In genomic region chr6:14724546-14724945, GRCh38 we compare ENCODE assay signal across 1 cellular context.
A peak's percentile ranks its signal among the peaks of the same experiment; 100 is the strongest.
TF ChIP-seq lines count a peak whose summit lies in the region.

No MANE protein-coding gene starts in this region.

TF ChIP-seq in K562, 482 proteins besides CTCF, POLR2A, EP300 and RAD21 (continued from another document):
- no peak for TF ChIP-seq AFF4 (CRISPR knock-in tag; IDR thresholded peaks at IDR 0.05)
- no peak for TF ChIP-seq ETV1 (tag; conservative IDR thresholded peaks at IDR 0.05; ENCODE audit: low read depth)
- no peak for TF ChIP-seq ZNF584 (CRISPR knock-in tag; IDR thresholded peaks at IDR 0.05; ENCODE audit: low read depth)
- 0 out of 2 replicates have a peak, but pooled peaks have one; percentile 27 for TF ChIP-seq ZKSCAN8 (CRISPR knock-in tag; IDR thresholded peaks at IDR 0.05)
- peak; percentile 60 for TF ChIP-seq FOSL1 (tag; conservative IDR thresholded peaks at IDR 0.05)
- no peak for TF ChIP-seq FOXM1 (IDR thresholded peaks at IDR 0.05; ENCODE audit: low read depth)
- TF ChIP-seq FOXM1 (CRISPR knock-in tag; IDR thresholded peaks at IDR 0.05; ENCODE audit: low read depth) = no peak
- TF ChIP-seq RFX1 (IDR thresholded peaks at IDR 0.05) = no peak
- TF ChIP-seq, protein P1, sequence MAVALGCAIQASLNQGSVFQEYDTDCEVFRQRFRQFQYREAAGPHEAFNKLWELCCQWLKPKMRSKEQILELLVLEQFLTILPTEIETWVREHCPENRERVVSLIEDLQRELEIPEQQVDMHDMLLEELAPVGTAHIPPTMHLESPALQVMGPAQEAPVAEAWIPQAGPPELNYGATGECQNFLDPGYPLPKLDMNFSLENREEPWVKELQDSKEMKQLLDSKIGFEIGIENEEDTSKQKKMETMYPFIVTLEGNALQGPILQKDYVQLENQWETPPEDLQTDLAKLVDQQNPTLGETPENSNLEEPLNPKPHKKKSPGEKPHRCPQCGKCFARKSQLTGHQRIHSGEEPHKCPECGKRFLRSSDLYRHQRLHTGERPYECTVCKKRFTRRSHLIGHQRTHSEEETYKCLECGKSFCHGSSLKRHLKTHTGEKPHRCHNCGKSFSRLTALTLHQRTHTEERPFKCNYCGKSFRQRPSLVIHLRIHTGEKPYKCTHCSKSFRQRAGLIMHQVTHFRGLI (CRISPR knock-in tag; IDR thresholded peaks at IDR 0.05) = 0 out of 2 replicates have a peak, but pooled peaks have one; percentile 16
- TF ChIP-seq, protein P2, sequence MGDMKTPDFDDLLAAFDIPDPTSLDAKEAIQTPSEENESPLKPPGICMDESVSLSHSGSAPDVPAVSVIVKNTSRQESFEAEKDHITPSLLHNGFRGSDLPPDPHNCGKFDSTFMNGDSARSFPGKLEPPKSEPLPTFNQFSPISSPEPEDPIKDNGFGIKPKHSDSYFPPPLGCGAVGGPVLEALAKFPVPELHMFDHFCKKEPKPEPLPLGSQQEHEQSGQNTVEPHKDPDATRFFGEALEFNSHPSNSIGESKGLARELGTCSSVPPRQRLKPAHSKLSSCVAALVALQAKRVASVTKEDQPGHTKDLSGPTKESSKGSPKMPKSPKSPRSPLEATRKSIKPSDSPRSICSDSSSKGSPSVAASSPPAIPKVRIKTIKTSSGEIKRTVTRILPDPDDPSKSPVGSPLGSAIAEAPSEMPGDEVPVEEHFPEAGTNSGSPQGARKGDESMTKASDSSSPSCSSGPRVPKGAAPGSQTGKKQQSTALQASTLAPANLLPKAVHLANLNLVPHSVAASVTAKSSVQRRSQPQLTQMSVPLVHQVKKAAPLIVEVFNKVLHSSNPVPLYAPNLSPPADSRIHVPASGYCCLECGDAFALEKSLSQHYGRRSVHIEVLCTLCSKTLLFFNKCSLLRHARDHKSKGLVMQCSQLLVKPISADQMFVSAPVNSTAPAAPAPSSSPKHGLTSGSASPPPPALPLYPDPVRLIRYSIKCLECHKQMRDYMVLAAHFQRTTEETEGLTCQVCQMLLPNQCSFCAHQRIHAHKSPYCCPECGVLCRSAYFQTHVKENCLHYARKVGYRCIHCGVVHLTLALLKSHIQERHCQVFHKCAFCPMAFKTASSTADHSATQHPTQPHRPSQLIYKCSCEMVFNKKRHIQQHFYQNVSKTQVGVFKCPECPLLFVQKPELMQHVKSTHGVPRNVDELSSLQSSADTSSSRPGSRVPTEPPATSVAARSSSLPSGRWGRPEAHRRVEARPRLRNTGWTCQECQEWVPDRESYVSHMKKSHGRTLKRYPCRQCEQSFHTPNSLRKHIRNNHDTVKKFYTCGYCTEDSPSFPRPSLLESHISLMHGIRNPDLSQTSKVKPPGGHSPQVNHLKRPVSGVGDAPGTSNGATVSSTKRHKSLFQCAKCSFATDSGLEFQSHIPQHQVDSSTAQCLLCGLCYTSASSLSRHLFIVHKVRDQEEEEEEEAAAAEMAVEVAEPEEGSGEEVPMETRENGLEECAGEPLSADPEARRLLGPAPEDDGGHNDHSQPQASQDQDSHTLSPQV (IDR thresholded peaks at IDR 0.05) = peak; percentile 84
- no peak for TF ChIP-seq RBM14 (IDR thresholded peaks at IDR 0.05; ENCODE audit: borderline replicate concordance, insufficient read depth, low read depth, low read length)
- peak in 1 of 2 experiments; percentile 33; a peak in 1 of 4 replicates for TF ChIP-seq TRIM24 (IDR thresholded peaks at IDR 0.05)
- TF ChIP-seq BRD4 (IDR thresholded peaks at IDR 0.05) = no peak
- TF ChIP-seq PTRF (tag; IDR thresholded peaks at IDR 0.05) = no peak
- TF ChIP-seq, protein P3, sequence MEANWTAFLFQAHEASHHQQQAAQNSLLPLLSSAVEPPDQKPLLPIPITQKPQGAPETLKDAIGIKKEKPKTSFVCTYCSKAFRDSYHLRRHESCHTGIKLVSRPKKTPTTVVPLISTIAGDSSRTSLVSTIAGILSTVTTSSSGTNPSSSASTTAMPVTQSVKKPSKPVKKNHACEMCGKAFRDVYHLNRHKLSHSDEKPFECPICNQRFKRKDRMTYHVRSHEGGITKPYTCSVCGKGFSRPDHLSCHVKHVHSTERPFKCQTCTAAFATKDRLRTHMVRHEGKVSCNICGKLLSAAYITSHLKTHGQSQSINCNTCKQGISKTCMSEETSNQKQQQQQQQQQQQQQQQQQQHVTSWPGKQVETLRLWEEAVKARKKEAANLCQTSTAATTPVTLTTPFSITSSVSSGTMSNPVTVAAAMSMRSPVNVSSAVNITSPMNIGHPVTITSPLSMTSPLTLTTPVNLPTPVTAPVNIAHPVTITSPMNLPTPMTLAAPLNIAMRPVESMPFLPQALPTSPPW (CRISPR knock-in tag; IDR thresholded peaks at IDR 0.05) = no peak
- TF ChIP-seq TEAD1 (CRISPR knock-in tag; IDR thresholded peaks at IDR 0.05) = 0 out of 4 replicates have a peak, but pooled peaks of 1 of the 2 experiments have one; percentile 53
- TF ChIP-seq, protein P4, sequence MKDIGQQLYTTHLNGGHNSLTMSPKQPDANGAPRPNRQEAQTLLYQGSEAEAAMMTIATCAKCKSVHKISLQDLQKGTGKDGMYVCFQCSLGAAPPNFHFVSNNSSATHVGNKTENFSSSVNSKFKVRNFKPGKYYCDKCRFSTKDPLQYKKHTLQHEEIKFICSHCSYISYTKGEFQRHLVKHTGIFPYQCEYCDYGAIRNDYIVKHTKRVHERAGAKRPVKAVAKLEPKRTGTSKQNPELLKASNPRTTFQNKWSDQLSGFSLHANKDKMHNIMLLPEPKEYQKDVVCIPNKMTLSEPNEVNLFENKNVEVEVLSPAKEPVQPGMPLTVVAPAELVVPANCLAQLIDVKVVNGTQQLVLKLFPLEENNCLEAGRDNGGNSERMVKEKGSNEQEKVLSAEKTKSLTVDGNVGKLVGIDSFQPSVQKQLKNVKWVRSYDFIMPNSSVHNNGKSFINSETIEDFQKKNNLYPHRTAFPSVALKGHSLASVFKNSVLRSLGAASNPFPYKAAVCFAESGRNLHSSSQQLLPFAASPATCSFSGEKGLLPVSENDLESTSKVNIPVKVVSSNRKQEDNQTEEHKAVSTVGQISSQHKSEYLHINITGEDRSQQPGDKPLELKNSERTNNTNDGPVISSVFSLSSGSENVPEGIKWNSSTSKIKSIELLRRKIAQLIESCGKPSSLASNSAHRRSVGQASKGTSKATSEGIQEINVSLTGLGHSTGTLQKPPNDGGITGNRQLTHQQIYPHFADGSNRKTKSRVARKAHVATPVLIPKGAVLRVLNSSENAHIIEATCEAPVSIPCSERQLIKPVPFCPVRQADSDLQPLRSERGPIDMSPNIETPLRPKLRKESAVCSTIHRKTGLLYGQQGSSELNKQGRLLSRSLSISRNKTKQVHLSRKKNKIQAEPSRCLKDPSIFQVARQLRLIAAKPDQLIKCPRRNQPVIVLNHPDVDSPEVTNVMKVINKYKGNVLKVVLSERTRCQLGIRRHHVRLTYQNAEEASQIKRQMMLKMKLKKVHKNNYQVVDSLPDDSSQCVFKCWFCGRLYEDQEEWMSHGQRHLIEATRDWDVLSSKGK (CRISPR knock-in tag; IDR thresholded peaks at IDR 0.05) = no peak
- peak; percentile 47 for TF ChIP-seq DMBX1 (CRISPR knock-in tag; IDR thresholded peaks at IDR 0.05; ENCODE audit: borderline replicate concordance)
- TF ChIP-seq PRDM10 (IDR thresholded peaks at IDR 0.05; ENCODE audit: partially characterized antibody) = peak; percentile 22
- 0 out of 2 replicates have a peak, but pooled peaks have one; percentile 12 for TF ChIP-seq L3MBTL2 (IDR thresholded peaks at IDR 0.05)
- TF ChIP-seq KHSRP (IDR thresholded peaks at IDR 0.05) = no peak
- TF ChIP-seq DPF2 (IDR thresholded peaks at IDR 0.05) = no peak
- TF ChIP-seq PPARD (CRISPR knock-in tag; IDR thresholded peaks at IDR 0.05) = no peak
- no peak for TF ChIP-seq NR2C1 (IDR thresholded peaks at IDR 0.05)
- 0 out of 2 replicates have a peak, but pooled peaks have one; percentile 13 for TF ChIP-seq NR2C1 (tag; IDR thresholded peaks at IDR 0.05)
- peak; percentile 33; the same call in 1 of the 2 replicates for TF ChIP-seq JUND (IDR thresholded peaks at IDR 0.05; ENCODE audit: borderline replicate concordance, low read depth, low read length)
- peak; percentile 26; the same call in 1 of the 3 replicates for TF ChIP-seq JUND (tag; IDR thresholded peaks at IDR 0.05; ENCODE audit: borderline replicate concordance, low read depth, low read length)
- TF ChIP-seq, protein P5, sequence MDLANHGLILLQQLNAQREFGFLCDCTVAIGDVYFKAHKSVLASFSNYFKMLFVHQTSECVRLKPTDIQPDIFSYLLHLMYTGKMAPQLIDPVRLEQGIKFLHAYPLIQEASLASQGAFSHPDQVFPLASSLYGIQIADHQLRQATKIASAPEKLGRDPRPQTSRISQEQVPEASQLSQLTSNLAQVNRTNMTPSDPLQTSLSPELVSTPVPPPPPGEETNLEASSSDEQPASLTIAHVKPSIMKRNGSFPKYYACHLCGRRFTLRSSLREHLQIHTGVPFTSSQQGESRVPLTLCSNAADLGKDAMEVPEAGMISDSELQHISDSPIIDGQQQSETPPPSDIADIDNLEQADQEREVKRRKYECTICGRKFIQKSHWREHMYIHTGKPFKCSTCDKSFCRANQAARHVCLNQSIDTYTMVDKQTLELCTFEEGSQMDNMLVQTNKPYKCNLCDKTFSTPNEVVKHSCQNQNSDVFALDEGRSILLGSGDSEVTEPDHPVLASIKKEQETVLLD (IDR thresholded peaks at IDR 0.05) = no peak
- TF ChIP-seq STAT5A (IDR thresholded peaks at IDR 0.05; ENCODE audit: borderline replicate concordance, low read length) = no peak
- no peak for TF ChIP-seq FUS (optimal IDR thresholded peaks at IDR 0.05; ENCODE audit: low read depth, low read length)
- TF ChIP-seq ARID3A (IDR thresholded peaks at IDR 0.05; ENCODE audit: borderline replicate concordance, low read depth, low read length) = 0 out of 2 replicates have a peak, but pooled peaks have one; percentile 35
- TF ChIP-seq ZBTB12 (CRISPR knock-in tag; IDR thresholded peaks at IDR 0.05) = peak; percentile 7; the same call in 1 of the 2 replicates
